Comparison of ENCODE assay signal across 37 cellular contexts in genomic region chr14:69404478-69404877, GRCh38.
"Had no signal": no experiment of that assay in that cellular context is flagged by ENCODE, and none has a peak within 500 bp of the region (broad histone marks: within the 10 kb centered on the region; RNA-seq: fewer than 3 reads in every experiment).

No MANE protein-coding gene starts in this region.

- H3K27me3 Mint-ChIP-seq: activated B cell treated with CpG ODN at 0.5 μM for 24 hours; activated CD4-positive, alpha-beta memory T cell treated with anti-CD3 and anti-CD28 coated beads for 36 hours; activated CD4-positive, alpha-beta T cell treated with anti-CD3 and anti-CD28 coated beads, Interleukin-2, amount 10 ng/mL, durations not matched to agents 24 days and 14 days; activated CD8-positive, alpha-beta T cell treated with anti-CD3 and anti-CD28 coated beads for 36 hours; activated T-helper 17 cell treated with anti-CD3 and anti-CD28 coated beads, Interleukin-2, amount 50 U/mL, for 72 hours; central memory CD8-positive, alpha-beta T cell had no signal

- H3K4me3 Mint-ChIP-seq: activated B cell treated with CpG ODN at 0.5 μM for 24 hours; activated CD4-positive, alpha-beta memory T cell treated with anti-CD3 and anti-CD28 coated beads for 36 hours; activated CD4-positive, alpha-beta T cell treated with anti-CD3 and anti-CD28 coated beads, Interleukin-2, amount 10 ng/mL, durations not matched to agents 24 days and 14 days; activated CD8-positive, alpha-beta T cell treated with anti-CD3 and anti-CD28 coated beads for 36 hours; activated naive CD4-positive, alpha-beta T cell treated with anti-CD3 and anti-CD28 coated beads for 36 hours; activated T-cell treated with anti-CD3 and anti-CD28 coated beads, Interleukin-2, amount 50 U/mL, for 4 hours; activated T-cell treated with anti-CD3 and anti-CD28 coated beads, Interleukin-2, amount 50 U/mL, for 72 hours; activated T-helper 1 cell treated with anti-CD3 and anti-CD28 coated beads, Interleukin-12 subunit alpha, Interleukin-12 subunit beta, Interleukin-2, Interleukin-4 antibody, amounts not matched to agents 30 ng/mL and 10 ng/mL and 1 ng/mL, durations not matched to agents 14 hours and 24 hours and 36 hours; activated T-helper 17 cell treated with anti-CD3 and anti-CD28 coated beads, Interleukin-2, amount 50 U/mL, for 72 hours; central memory CD8-positive, alpha-beta T cell; T-helper 1 cell treated with Interleukin-12 subunit alpha and Interleukin-12 subunit beta and Interleukin-4 antibody, amounts not matched to agents 30 μg/mL and 1 μg/mL, for 36 hours; T-helper 2 cell treated with Interferon-gamma antibody and Interleukin-4, amounts not matched to agents 5 μg/mL and 100 μg/mL, for 36 hours had no signal

- H3K9me3 ChIP-seq: adrenal gland, body of pancreas, breast epithelium had no signal

- H3K27ac ChIP-seq: adrenal gland, body of pancreas, brain microvascular endothelial cell, breast epithelium, VCaP had no signal

- H3K27me3 ChIP-seq: adrenal gland, body of pancreas, brain microvascular endothelial cell, breast epithelium had no signal

- H3K36me3 ChIP-seq: adrenal gland, brain microvascular endothelial cell, breast epithelium had no signal

- H3K27ac Mint-ChIP-seq: activated B cell treated with CpG ODN at 0.5 μM for 24 hours; activated CD4-positive, alpha-beta memory T cell treated with anti-CD3 and anti-CD28 coated beads for 36 hours; activated CD4-positive, alpha-beta T cell treated with anti-CD3 and anti-CD28 coated beads, Interleukin-2, amount 10 ng/mL, durations not matched to agents 24 days and 14 days; activated CD8-positive, alpha-beta T cell treated with anti-CD3 and anti-CD28 coated beads for 36 hours; activated naive CD4-positive, alpha-beta T cell treated with anti-CD3 and anti-CD28 coated beads for 36 hours; activated naive CD4-positive, alpha-beta T cell treated with anti-CD3 and anti-CD28 coated beads, Interleukin-2, amount 50 U/mL, for 72 hours; activated T-cell treated with anti-CD3 and anti-CD28 coated beads, Interleukin-2, amount 50 U/mL, for 72 hours; activated T-helper 1 cell treated with anti-CD3 and anti-CD28 coated beads, Interleukin-12 subunit alpha, Interleukin-12 subunit beta, Interleukin-2, Interleukin-4 antibody, amounts not matched to agents 30 ng/mL and 10 ng/mL and 1 ng/mL, durations not matched to agents 14 hours and 24 hours and 36 hours; activated T-helper 17 cell treated with anti-CD3 and anti-CD28 coated beads, Interleukin-2, amount 50 U/mL, for 72 hours; T-helper 1 cell treated with Interleukin-12 subunit alpha and Interleukin-12 subunit beta and Interleukin-4 antibody, amounts not matched to agents 30 μg/mL and 1 μg/mL, for 36 hours; T-helper 2 cell treated with Interferon-gamma antibody and Interleukin-4, amounts not matched to agents 5 μg/mL and 100 μg/mL, for 36 hours had no signal

- H3K4me3 ChIP-seq: adrenal gland, body of pancreas, breast epithelium had no signal

- FAIRE-seq: astrocyte, TTC549 had no signal

- DNase-seq: activated B cell treated with CpG ODN at 0.5 μM for 24 hours; activated CD4-positive, alpha-beta memory T cell treated with anti-CD3 and anti-CD28 coated beads for 36 hours; activated CD4-positive, alpha-beta T cell treated with anti-CD3 and anti-CD28 coated beads for 4 hours; activated CD4-positive, alpha-beta T cell treated with anti-CD3 and anti-CD28 coated beads, Interleukin-2, amount 10 ng/mL, durations not matched to agents 24 days and 14 days; activated CD4-positive, alpha-beta T cell treated with anti-CD3 and anti-CD28 coated beads, Interleukin-2, amount 50 U/mL, for 1 hour; activated CD4-positive, alpha-beta T cell treated with anti-CD3 and anti-CD28 coated beads, Interleukin-2, amount 50 U/mL, for 4 hours; activated CD4-positive, CD25-positive, alpha-beta regulatory T cell treated with anti-CD3 and anti-CD28 coated beads, Interleukin-2, amount 50 U/mL, for 72 hours; activated CD8-positive, alpha-beta memory T cell treated with anti-CD3 and anti-CD28 coated beads, Interleukin-2, amount 50 U/mL, for 4 hours; activated CD8-positive, alpha-beta T cell treated with anti-CD3 and anti-CD28 coated beads for 36 hours; activated effector memory CD4-positive, alpha-beta T cell treated with anti-CD3 and anti-CD28 coated beads, Interleukin-2, amount 50 U/mL, for 16 hours; activated gamma-delta T cell treated with Interleukin-2 at 50 U/mL for 16 hours; activated naive CD4-positive, alpha-beta T cell; activated naive CD4-positive, alpha-beta T cell treated with anti-CD3 and anti-CD28 coated beads for 36 hours; activated naive CD4-positive, alpha-beta T cell treated with anti-CD3 and anti-CD28 coated beads, Interleukin-2, amount 50 U/mL, for 16 hours; activated T-cell treated with anti-CD3 and anti-CD28 coated beads for 4 hours; activated T-cell treated with anti-CD3 and anti-CD28 coated beads, Interleukin-2, amount 50 U/mL, for 1 hour; activated T-cell treated with anti-CD3 and anti-CD28 coated beads, Interleukin-2, amount 50 U/mL, for 4 hours; activated T-cell treated with anti-CD3 and anti-CD28 coated beads, Interleukin-2, amount 50 U/mL, for 72 hours; adrenal gland; amniotic stem cell; aorta; body of pancreas; brain microvascular endothelial cell; cerebellar nuclear complex; T-helper 1 cell; T-helper 2 cell; T-helper 9 cell had no signal

- ATAC-seq: activated CD8-positive, alpha-beta T cell treated with anti-CD3 and anti-CD28 coated beads for 36 hours; activated naive CD4-positive, alpha-beta T cell treated with anti-CD3 and anti-CD28 coated beads, Interleukin-2, amount 50 U/mL, for 72 hours; activated T-cell treated with anti-CD3 and anti-CD28 coated beads, Interleukin-2, amount 50 U/mL, for 4 hours; activated T-cell treated with anti-CD3 and anti-CD28 coated beads, Interleukin-2, amount 50 U/mL, for 72 hours; activated T-helper 17 cell treated with anti-CD3 and anti-CD28 coated beads, Interleukin-2, amount 50 U/mL, for 72 hours; body of pancreas had no signal

- H3K9me3 Mint-ChIP-seq: activated CD4-positive, alpha-beta memory T cell treated with anti-CD3 and anti-CD28 coated beads for 36 hours; activated CD4-positive, alpha-beta T cell treated with anti-CD3 and anti-CD28 coated beads, Interleukin-2, amount 10 ng/mL, durations not matched to agents 24 days and 14 days; activated naive CD4-positive, alpha-beta T cell treated with anti-CD3 and anti-CD28 coated beads for 36 hours; activated naive CD4-positive, alpha-beta T cell treated with anti-CD3 and anti-CD28 coated beads, Interleukin-2, amount 50 U/mL, for 72 hours; activated T-cell treated with anti-CD3 and anti-CD28 coated beads, Interleukin-2, amount 50 U/mL, for 4 hours; activated T-helper 1 cell treated with anti-CD3 and anti-CD28 coated beads, Interleukin-12 subunit alpha, Interleukin-12 subunit beta, Interleukin-2, Interleukin-4 antibody, amounts not matched to agents 30 ng/mL and 10 ng/mL and 1 ng/mL, durations not matched to agents 14 hours and 24 hours and 36 hours; activated T-helper 17 cell treated with anti-CD3 and anti-CD28 coated beads, Interleukin-2, amount 50 U/mL, for 72 hours; central memory CD8-positive, alpha-beta T cell; T-helper 1 cell treated with Interleukin-12 subunit alpha and Interleukin-12 subunit beta and Interleukin-4 antibody, amounts not matched to agents 30 μg/mL and 1 μg/mL, for 36 hours; T-helper 2 cell treated with Interferon-gamma antibody and Interleukin-4, amounts not matched to agents 5 μg/mL and 100 μg/mL, for 36 hours had no signal
